Comparison of ENCODE assay signal across 27 cellular contexts in the genomic region with DNA sequence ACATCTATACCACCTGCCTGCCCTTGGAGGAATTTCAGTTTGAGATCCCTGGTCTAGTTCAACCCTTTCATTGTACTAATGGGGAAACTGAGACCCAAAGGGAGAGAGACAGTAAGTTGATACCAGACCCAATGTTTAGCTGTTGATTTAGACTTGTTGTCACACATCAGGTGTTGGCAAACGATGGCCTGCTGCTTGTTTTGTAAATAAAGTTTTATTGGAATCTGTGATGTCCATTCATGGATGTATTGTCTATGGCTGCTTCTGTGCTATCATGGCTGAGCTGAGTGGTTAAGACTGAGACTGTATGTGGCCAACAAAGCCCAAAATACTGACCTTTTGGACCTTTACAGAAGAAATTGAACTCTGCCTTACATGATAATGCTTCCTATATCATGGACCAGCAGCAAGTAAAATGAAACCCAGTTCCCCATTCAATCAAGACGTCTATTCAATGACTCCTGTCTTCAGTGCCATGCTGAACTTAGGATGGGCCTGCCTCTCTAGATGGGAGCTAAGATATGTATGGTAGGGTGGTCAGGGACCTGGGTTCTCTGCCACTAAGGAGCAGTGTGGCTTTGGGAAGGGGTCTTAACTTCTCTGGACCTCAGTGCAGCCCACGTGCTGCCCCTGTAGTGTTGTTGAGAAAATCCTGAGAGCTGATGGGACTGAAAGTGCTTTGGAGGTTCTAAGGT.
"Had no signal": no experiment of that assay in that cellular context is flagged by ENCODE, and none has a peak within 500 bp of the region (broad histone marks: within the 10 kb centered on the region; RNA-seq: fewer than 3 reads in every experiment).

No MANE protein-coding gene starts in this region.

- H3K27me3 ChIP-seq: colonic mucosa, gastrocnemius medialis, neural progenitor cell, tibial nerve, upper lobe of left lung, uterus had no signal

- ATAC-seq: effector memory CD8-positive, alpha-beta T cell; gastrocnemius medialis; left lobe of liver; mucosa of descending colon; natural killer cell treated with Interleukin-12 subunit alpha and Interleukin-12 subunit beta and Interleukin-15 and Interleukin-18, amount 100 ng/mL, for 72 hours; right cardiac atrium; stimulated activated memory B cell treated with anti-CD40 and anti-IgM and Interleukin-4, amounts not matched to agents 10 μg/mL and 1 μg/mL and 100 μg/mL, for 72 hours had no signal

- H3K9ac ChIP-seq: neural progenitor cell, parathyroid adenoma had no signal

- FAIRE-seq: endometrium, kidney had no signal

- H3K36me3 Mint-ChIP-seq: mesothelial cell of epicardium; naive B cell; natural killer cell treated with Interleukin-12 subunit alpha and Interleukin-12 subunit beta and Interleukin-15 and Interleukin-18, amount 100 ng/mL, for 72 hours; neural progenitor cell; stimulated activated memory B cell treated with anti-CD40 and anti-IgM and Interleukin-4, amounts not matched to agents 10 μg/mL and 1 μg/mL and 100 μg/mL, for 72 hours had no signal

- H3K4me3 Mint-ChIP-seq: effector memory CD8-positive, alpha-beta T cell; mesothelial cell of epicardium; naive B cell; natural killer cell treated with Interleukin-12 subunit alpha and Interleukin-12 subunit beta and Interleukin-15 and Interleukin-18, amount 100 ng/mL, for 72 hours; neural progenitor cell; stimulated activated memory B cell treated with anti-CD40 and anti-IgM and Interleukin-4, amounts not matched to agents 10 μg/mL and 1 μg/mL and 100 μg/mL, for 72 hours; stimulated activated naive CD8-positive, alpha-beta T cell treated with anti-CD3 and anti-CD28 coated beads, Interleukin-15, Interleukin-2, amounts not matched to agents 100 ng/mL and 50 ng/mL, for 24 hours had no signal

- H2AFZ ChIP-seq: neural progenitor cell, parathyroid adenoma had no signal

- H3K9me3 Mint-ChIP-seq: effector memory CD8-positive, alpha-beta T cell; mesothelial cell of epicardium; naive B cell; natural killer cell treated with Interleukin-12 subunit alpha and Interleukin-12 subunit beta and Interleukin-15 and Interleukin-18, amount 100 ng/mL, for 72 hours; neural progenitor cell; stimulated activated memory B cell treated with anti-CD40 and anti-IgM and Interleukin-4, amounts not matched to agents 10 μg/mL and 1 μg/mL and 100 μg/mL, for 72 hours; stimulated activated naive CD8-positive, alpha-beta T cell treated with anti-CD3 and anti-CD28 coated beads, Interleukin-15, Interleukin-2, amounts not matched to agents 100 ng/mL and 50 ng/mL, for 24 hours had no signal

- H3K4me3 ChIP-seq: colonic mucosa, gastrocnemius medialis, mucosa of descending colon, neural progenitor cell, prostate gland, skin epidermis, spleen, thoracic aorta, tibial nerve, upper lobe of left lung, uterus had no signal

- H3K27ac ChIP-seq: colonic mucosa, gastrocnemius medialis, neural progenitor cell, parathyroid adenoma, prostate gland, skin epidermis, spleen, thoracic aorta, tibial nerve, upper lobe of left lung, uterus had no signal

- H3K4me2 ChIP-seq: neural progenitor cell had no signal

- H3K4me1 Mint-ChIP-seq: naive B cell; stimulated activated memory B cell treated with anti-CD40 and anti-IgM and Interleukin-4, amounts not matched to agents 10 μg/mL and 1 μg/mL and 100 μg/mL, for 72 hours had no signal

- H3K79me2 ChIP-seq: parathyroid adenoma had no signal

- H3K27ac Mint-ChIP-seq: effector memory CD8-positive, alpha-beta T cell; mesothelial cell of epicardium; naive B cell; natural killer cell treated with Interleukin-12 subunit alpha and Interleukin-12 subunit beta and Interleukin-15 and Interleukin-18, amount 100 ng/mL, for 72 hours; stimulated activated memory B cell treated with anti-CD40 and anti-IgM and Interleukin-4, amounts not matched to agents 10 μg/mL and 1 μg/mL and 100 μg/mL, for 72 hours; stimulated activated naive CD8-positive, alpha-beta T cell treated with anti-CD3 and anti-CD28 coated beads, Interleukin-15, Interleukin-2, amounts not matched to agents 100 ng/mL and 50 ng/mL, for 24 hours had no signal

- DNase-seq: colonic mucosa; dermis blood vessel endothelial cell; effector memory CD8-positive, alpha-beta T cell; erythroblast; foreskin fibroblast; gastrocnemius medialis; mesenchymal stem cell; mucosa of descending colon; naive B cell; right cardiac atrium; spleen; stimulated activated CD4-positive, alpha-beta T cell treated with anti-CD3 and anti-CD28 coated beads, Interleukin-4, amount 100 ng/mL, for 4 hours; upper lobe of left lung; uterus had no signal

- H3K9me3 ChIP-seq: colonic mucosa, gastrocnemius medialis, mucosa of descending colon, prostate gland, spleen, thoracic aorta, tibial nerve, upper lobe of left lung, uterus had no signal

- H3K27me3 Mint-ChIP-seq: stimulated activated memory B cell treated with anti-CD40 and anti-IgM and Interleukin-4, amounts not matched to agents 10 μg/mL and 1 μg/mL and 100 μg/mL, for 72 hours had no signal

- H3K4me1 ChIP-seq: colonic mucosa, neural progenitor cell, parathyroid adenoma, prostate gland, spleen, tibial nerve, upper lobe of left lung, uterus had no signal

- H3K36me3 ChIP-seq: colonic mucosa, gastrocnemius medialis, neural progenitor cell, prostate gland, spleen, thoracic aorta, tibial nerve, upper lobe of left lung, uterus had no signal
